Comparison of ENCODE assay signal across 34 cellular contexts in genomic region chr2:134906726-134907125, GRCh38.
"Had no signal": no experiment of that assay in that cellular context is flagged by ENCODE, and none has a peak within 500 bp of the region (broad histone marks: within the 10 kb centered on the region; RNA-seq: fewer than 3 reads in every experiment).

No MANE protein-coding gene starts in this region.

- H3K4me3 Mint-ChIP-seq: activated B cell treated with CpG ODN at 0.5 μM for 24 hours; activated CD4-positive, alpha-beta memory T cell treated with anti-CD3 and anti-CD28 coated beads for 36 hours; activated CD4-positive, alpha-beta T cell treated with anti-CD3 and anti-CD28 coated beads, Interleukin-2, amount 10 ng/mL, durations not matched to agents 24 days and 14 days; activated CD8-positive, alpha-beta memory T cell treated with anti-CD3 and anti-CD28 coated beads, Interleukin-2, amount 10 ng/mL, durations not matched to agents 7 days and 5 days; activated CD8-positive, alpha-beta T cell treated with anti-CD3 and anti-CD28 coated beads, Interleukin-2, amount 10 ng/mL, durations not matched to agents 7 days and 5 days; activated naive CD4-positive, alpha-beta T cell treated with anti-CD3 and anti-CD28 coated beads, Interleukin-2, amount 10 ng/mL, durations not matched to agents 7 days and 5 days; activated naive CD8-positive, alpha-beta T cell treated with anti-CD3 and anti-CD28 coated beads, Interleukin-2, amount 10 ng/mL, durations not matched to agents 7 days and 5 days; activated T-cell treated with anti-CD3 and anti-CD28 coated beads, Interleukin-2, amount 50 U/mL, for 24 hours; activated T-cell treated with anti-CD3 and anti-CD28 coated beads, Interleukin-2, amount 50 U/mL, for 72 hours; effector memory CD8-positive, alpha-beta T cell; T-cell; T-helper 1 cell treated with Interleukin-12 subunit alpha and Interleukin-12 subunit beta and Interleukin-4 antibody, amounts not matched to agents 30 μg/mL and 1 μg/mL, for 36 hours; T-helper 2 cell treated with Interferon-gamma antibody and Interleukin-4, amounts not matched to agents 5 μg/mL and 100 μg/mL, for 36 hours had no signal

- FAIRE-seq: astrocyte, colon had no signal

- H3K27ac ChIP-seq: brain microvascular endothelial cell, esophagus muscularis mucosa, gastroesophageal sphincter, WERI-Rb-1 had no signal

- H3K36me3 ChIP-seq: brain microvascular endothelial cell, esophagus muscularis mucosa, gastroesophageal sphincter, WERI-Rb-1 had no signal

- H3K27ac Mint-ChIP-seq: activated B cell treated with CpG ODN at 0.5 μM for 24 hours; activated CD4-positive, alpha-beta memory T cell treated with anti-CD3 and anti-CD28 coated beads for 36 hours; activated CD4-positive, alpha-beta T cell treated with anti-CD3 and anti-CD28 coated beads, Interleukin-2, amount 10 ng/mL, durations not matched to agents 24 days and 14 days; activated CD8-positive, alpha-beta memory T cell treated with anti-CD3 and anti-CD28 coated beads, Interleukin-2, amount 10 ng/mL, durations not matched to agents 7 days and 5 days; activated CD8-positive, alpha-beta T cell treated with anti-CD3 and anti-CD28 coated beads, Interleukin-2, amount 10 ng/mL, durations not matched to agents 7 days and 5 days; activated naive CD4-positive, alpha-beta T cell treated with anti-CD3 and anti-CD28 coated beads, Interleukin-2, amount 10 ng/mL, durations not matched to agents 7 days and 5 days; activated naive CD4-positive, alpha-beta T cell treated with anti-CD3 and anti-CD28 coated beads, Interleukin-2, amount 50 U/mL, for 72 hours; activated naive CD8-positive, alpha-beta T cell treated with anti-CD3 and anti-CD28 coated beads, Interleukin-2, amount 10 ng/mL, durations not matched to agents 7 days and 5 days; activated T-cell treated with anti-CD3 and anti-CD28 coated beads, Interleukin-2, amount 50 U/mL, for 24 hours; activated T-cell treated with anti-CD3 and anti-CD28 coated beads, Interleukin-2, amount 50 U/mL, for 72 hours; effector memory CD8-positive, alpha-beta T cell; T-cell; T-helper 1 cell treated with Interleukin-12 subunit alpha and Interleukin-12 subunit beta and Interleukin-4 antibody, amounts not matched to agents 30 μg/mL and 1 μg/mL, for 36 hours; T-helper 2 cell treated with Interferon-gamma antibody and Interleukin-4, amounts not matched to agents 5 μg/mL and 100 μg/mL, for 36 hours had no signal

- H3K36me3 Mint-ChIP-seq: activated CD4-positive, alpha-beta memory T cell treated with anti-CD3 and anti-CD28 coated beads for 36 hours; activated naive CD4-positive, alpha-beta T cell treated with anti-CD3 and anti-CD28 coated beads, Interleukin-2, amount 10 ng/mL, durations not matched to agents 7 days and 5 days had no signal

- ATAC-seq: activated CD4-positive, CD25-positive, alpha-beta regulatory T cell treated with anti-CD3 and anti-CD28 coated beads, Interleukin-2, amount 50 U/mL, for 24 hours; activated CD8-positive, alpha-beta memory T cell treated with anti-CD3 and anti-CD28 coated beads, Interleukin-2, amount 10 ng/mL, durations not matched to agents 7 days and 5 days; activated CD8-positive, alpha-beta T cell treated with anti-CD3 and anti-CD28 coated beads, Interleukin-2, amount 10 ng/mL, durations not matched to agents 7 days and 5 days; activated naive CD4-positive, alpha-beta T cell treated with anti-CD3 and anti-CD28 coated beads, Interleukin-2, amount 50 U/mL, for 72 hours; activated T-cell treated with anti-CD3 and anti-CD28 coated beads, Interleukin-2, amount 50 U/mL, for 72 hours; effector memory CD8-positive, alpha-beta T cell; gastroesophageal sphincter; T-cell had no signal

- H3K4me3 ChIP-seq: esophagus muscularis mucosa, gastroesophageal sphincter had no signal

- H3K4me1 Mint-ChIP-seq: activated B cell treated with CpG ODN at 0.5 μM for 24 hours; activated CD4-positive, alpha-beta T cell treated with anti-CD3 and anti-CD28 coated beads, Interleukin-2, amount 10 ng/mL, durations not matched to agents 24 days and 14 days; activated naive CD4-positive, alpha-beta T cell treated with anti-CD3 and anti-CD28 coated beads, Interleukin-2, amount 10 ng/mL, durations not matched to agents 7 days and 5 days; activated naive CD8-positive, alpha-beta T cell treated with anti-CD3 and anti-CD28 coated beads, Interleukin-2, amount 10 ng/mL, durations not matched to agents 7 days and 5 days; T-cell had no signal

- H3K27me3 Mint-ChIP-seq: activated B cell treated with CpG ODN at 0.5 μM for 24 hours; activated T-cell treated with anti-CD3 and anti-CD28 coated beads, Interleukin-2, amount 50 U/mL, for 24 hours; effector memory CD8-positive, alpha-beta T cell had no signal

- H3K9me3 Mint-ChIP-seq: activated naive CD8-positive, alpha-beta T cell treated with anti-CD3 and anti-CD28 coated beads, Interleukin-2, amount 10 ng/mL, durations not matched to agents 7 days and 5 days; effector memory CD8-positive, alpha-beta T cell had no signal

- DNase-seq: activated B cell treated with CpG ODN at 0.5 μM for 24 hours; activated CD4-positive, alpha-beta memory T cell treated with anti-CD3 and anti-CD28 coated beads for 36 hours; activated CD4-positive, alpha-beta T cell treated with anti-CD3 and anti-CD28 coated beads, Interleukin-2, amount 10 ng/mL, durations not matched to agents 24 days and 14 days; activated CD8-positive, alpha-beta memory T cell treated with anti-CD3 and anti-CD28 coated beads, Interleukin-2, amount 10 ng/mL, durations not matched to agents 7 days and 5 days; activated CD8-positive, alpha-beta memory T cell treated with anti-CD3 and anti-CD28 coated beads, Interleukin-2, amount 50 U/mL, for 48 hours; activated CD8-positive, alpha-beta T cell treated with anti-CD3 and anti-CD28 coated beads, Interleukin-2, amount 10 ng/mL, durations not matched to agents 7 days and 5 days; activated gamma-delta T cell; activated naive CD4-positive, alpha-beta T cell; activated naive CD4-positive, alpha-beta T cell treated with anti-CD3 and anti-CD28 coated beads, Interleukin-2, amount 10 ng/mL, durations not matched to agents 7 days and 5 days; activated naive CD8-positive, alpha-beta T cell treated with anti-CD3 and anti-CD28 coated beads, Interleukin-2, amount 10 ng/mL, durations not matched to agents 7 days and 5 days; activated T-cell treated with anti-CD3 and anti-CD28 coated beads for 4 hours; activated T-cell treated with anti-CD3 and anti-CD28 coated beads, Interleukin-2, amount 50 U/mL, for 24 hours; activated T-cell treated with anti-CD3 and anti-CD28 coated beads, Interleukin-2, amount 50 U/mL, for 72 hours; amniotic stem cell; anterior cingulate cortex; brain microvascular endothelial cell; caudate nucleus; cortex of kidney; dermis blood vessel endothelial cell; effector CD4-positive, alpha-beta T cell; effector memory CD8-positive, alpha-beta T cell; foreskin melanocyte; SW 1271; T-cell; T1000; WERI-Rb-1 had no signal

- H3K4me1 ChIP-seq: esophagus muscularis mucosa, gastroesophageal sphincter had no signal

- H3K27me3 ChIP-seq: brain microvascular endothelial cell, esophagus muscularis mucosa, gastroesophageal sphincter had no signal
